Comparison of ENCODE assay signal across 8 cellular contexts in genomic region chr2:61016392-61017002, GRCh38. TPM values are rescaled to one million over a fixed set of nuclear protein-coding genes. Genes with fewer than 3 reads are reported as not detected.
A peak's percentile ranks its signal among the peaks of the same experiment; 100 is the strongest.
DNase-seq lines count a peak whose midpoint lies in the region; ATAC-seq and TF ChIP-seq lines count a peak whose summit lies in the region.

No MANE protein-coding gene starts in this region.

- peak overlapping the region; percentile 94 for H3K27ac ChIP-seq in BLaER1
- no peak overlapping the region for H3K27ac ChIP-seq in brain microvascular endothelial cell
- H3K27ac ChIP-seq in mesodermal cell (ENCODE audit: low read depth, low read length, severe bottlenecking): peak overlapping the region; percentile 54
- H3K27ac ChIP-seq in thymus (ENCODE audit: low read depth): peak overlapping the region; percentile 92

- H3K4me3 Mint-ChIP-seq in IgD-negative memory B cell: peak overlapping the region; percentile 96 to 100 (median 100)

- H3K27me3 ChIP-seq in BLaER1 (no peaks in the 10 kb centered on the region), brain microvascular endothelial cell (replicated peaks) (no peaks in the 10 kb centered on the region), thymus (ENCODE audit: control insufficient read depth, insufficient read depth) (no peaks in the 10 kb centered on the region)

- peaks cover 35% of the 10 kb centered on the region for H4K20me1 ChIP-seq in BLaER1

- H3K27ac Mint-ChIP-seq in IgD-negative memory B cell: peak overlapping the region; percentile 59 to 98 (median 95)

- peaks cover 2% of the 10 kb centered on the region for H3K36me3 Mint-ChIP-seq in IgD-negative memory B cell

- peak; percentile 8 for ATAC-seq in GM19324 (IDR thresholded peaks at IDR 0.05; ENCODE audit: low FRiP score, unreplicated experiment)
- no peak for ATAC-seq in HG03039 (IDR thresholded peaks at IDR 0.05; ENCODE audit: unreplicated experiment)

- peaks cover 20 to 30% (median 21%) of the 10 kb centered on the region in 3 donors for H3K4me1 Mint-ChIP-seq in IgD-negative memory B cell

- no peaks in the 10 kb centered on the region for H3K9me3 Mint-ChIP-seq in IgD-negative memory B cell

- WGBS in mesodermal cell (ENCODE audit: insufficient coverage in 2 of 2), 2 experiments: 13 to 25% methylated on average over 4 to 10 of the region's 16 CpGs
- 5% methylated on average over 16 of the region's 16 CpGs for WGBS in thymus

- no peak for TF ChIP-seq CTCF in brain microvascular endothelial cell (IDR thresholded peaks at IDR 0.05; ENCODE audit: low read depth, low read length, missing control alignments)

- H3K4me1 ChIP-seq in BLaER1 (peaks cover 31% of the 10 kb centered on the region), mesodermal cell (ENCODE audit: control insufficient read depth, insufficient read depth, low read length, poor library complexity, severe bottlenecking) (no peaks in the 10 kb centered on the region), thymus (ENCODE audit: control insufficient read depth, insufficient read depth, low read length) (no peaks in the 10 kb centered on the region)

- H3K9ac ChIP-seq in BLaER1: peak overlapping the region; percentile 92

- H3K9me3 ChIP-seq in BLaER1: peaks cover 8% of the 10 kb centered on the region
- H3K9me3 ChIP-seq in mesodermal cell (ENCODE audit: control insufficient read depth, low read length): no peaks in the 10 kb centered on the region
- H3K9me3 ChIP-seq in thymus (ENCODE audit: control insufficient read depth): no peaks in the 10 kb centered on the region

- H3K4me3 ChIP-seq in BLaER1 (peak overlapping the region; percentile 82), brain microvascular endothelial cell (ENCODE audit: low read depth, low read length) (peak overlapping the region; percentile 94), mesodermal cell (ENCODE audit: extremely low read depth, insufficient read depth, low read length, poor library complexity, severe bottlenecking) (peak overlapping the region; percentile 97), thymus (ENCODE audit: low read length) (peak overlapping the region; percentile 96)

- H3K36me3 ChIP-seq in BLaER1 (peaks cover 10% of the 10 kb centered on the region), brain microvascular endothelial cell (replicated peaks) (peaks cover 2% of the 10 kb centered on the region), mesodermal cell (ENCODE audit: control insufficient read depth, insufficient read depth, low read length) (peaks cover 10% of the 10 kb centered on the region), thymus (ENCODE audit: control insufficient read depth, insufficient read depth) (peaks cover 6% of the 10 kb centered on the region)

- H3K4me2 ChIP-seq in BLaER1: peak overlapping the region; percentile 89

- in situ Hi-C loops in brain microvascular endothelial cell (cut with HindIII; ENCODE audit: low pct_ligation_motif_present, low sequenced_read_pairs): no loop called here

- no peaks in the 10 kb centered on the region for H3K27me3 Mint-ChIP-seq in IgD-negative memory B cell

- DNase-seq in brain microvascular endothelial cell (no peak), NOMO-1 treated with dmso at 0.1 percent for 144 hours (lab: John Stamatoyannopoulos, UW; ENCODE audit: unreplicated experiment) (no peak)

RNA-seq across cellular contexts. Expression of gene PEX13, which starts 1.0 kb away (rescaled TPM):
- polyA plus RNA-seq in IgD-negative memory B cell: 10.0 TPM
- 18.0 TPM for polyA plus RNA-seq in mesodermal cell (2013, experiment 1 of 2)
- polyA plus RNA-seq in mesodermal cell (2013, experiment 2 of 2): 17.4 TPM
- polyA plus RNA-seq in thymus: 18.8 TPM

RNA-seq across cellular contexts. Expression of gene PUS10, which starts 1.6 kb away (rescaled TPM):
- 6.8 TPM for polyA plus RNA-seq in IgD-negative memory B cell
- 5.0 TPM for polyA plus RNA-seq in mesodermal cell (2013, experiment 1 of 2)
- 5.3 TPM for polyA plus RNA-seq in mesodermal cell (2013, experiment 2 of 2)
- 6.2 TPM for polyA plus RNA-seq in thymus

RNA-seq across cellular contexts. Expression of gene SANBR, which starts 49.2 kb away (rescaled TPM):
- 1.7 TPM for polyA plus RNA-seq in IgD-negative memory B cell
- 20.4 TPM for polyA plus RNA-seq in mesodermal cell (2013, experiment 1 of 2)
- polyA plus RNA-seq in mesodermal cell (2013, experiment 2 of 2): 21.3 TPM
- polyA plus RNA-seq in thymus: 6.0 TPM
